Comparison of ENCODE assay signal across 8 cellular contexts in genomic region chr16:88703486-88704309, GRCh38. TPM values are rescaled to one million over a fixed set of nuclear protein-coding genes. Genes with fewer than 3 reads are reported as not detected.
DNase-seq lines count a peak whose midpoint lies in the region; ATAC-seq and TF ChIP-seq lines count a peak whose summit lies in the region.

No MANE protein-coding gene starts in this region.

- ATAC-seq in GM21737 (IDR thresholded peaks at IDR 0.05; ENCODE audit: unreplicated experiment) (no peak), HG02840 (IDR thresholded peaks at IDR 0.05; ENCODE audit: low FRiP score, unreplicated experiment) (no peak), GM19455 (IDR thresholded peaks at IDR 0.05; ENCODE audit: unreplicated experiment) (no peak)

- TF ChIP-seq CTCF in lower leg skin (IDR thresholded peaks at IDR 0.05), result no peak

- H3K27ac ChIP-seq in KOPT-K1 (ENCODE audit: low read depth, low read length, poor library complexity, severe bottlenecking), result peak overlapping the region; percentile 90

- H3K9me3 ChIP-seq in KOPT-K1 (ENCODE audit: insufficient read depth, low read length, poor library complexity, severe bottlenecking), result no peaks in the 10 kb centered on the region

- no peak for TF ChIP-seq POLR2A in lower leg skin (IDR thresholded peaks at IDR 0.05)

- WGBS in lower leg skin, 2 donors, result 48 to 61% methylated on average over 19 to 22 of the region's 26 CpGs

- peak; percentile 54 for DNase-seq in activated CD8-positive, alpha-beta memory T cell treated with anti-CD3 and anti-CD28 coated beads, Interleukin-2, amount 50 U/mL, for 24 hours (ENCODE audit: extremely low read depth)
- peak; percentile 47 for DNase-seq in germinal center (ENCODE audit: low spot score)
- peak; percentile 69 to 80 for DNase-seq in stimulated activated CD4-positive, alpha-beta T cell treated with anti-CD3 and anti-CD28 coated beads, Interleukin-2, amount 100 ng/mL, for 24 hours
- DNase-seq in lower leg skin (ENCODE audit: low spot score in 2 of 2), result no peak

- peaks cover 13% of the 10 kb centered on the region; the same call in 1 of the 2 replicates for H3K36me3 ChIP-seq in KOPT-K1 (ENCODE audit: insufficient read depth, low read length)

- intact Hi-C loops in lower leg skin (cut with DNase I; ENCODE audit: low total_unique reads), result no loop called here

- no peak overlapping the region for H3K4me3 ChIP-seq in lower leg skin (ENCODE audit: low read depth, poor library complexity, severe bottlenecking)

RNA-seq across cellular contexts. Expression of gene RNF166, which starts 2.5 kb away (rescaled TPM):
- total RNA-seq in lower leg skin, result 10 to 100 TPM; 14.7 to 21.8 (median 17.7) TPM

RNA-seq across cellular contexts. Expression of gene CTU2, which starts 2.6 kb away (rescaled TPM):
- 1 to 10 TPM; 9.4 to 9.9 (median 9.5) TPM for total RNA-seq in lower leg skin

RNA-seq across cellular contexts. Expression of gene SNAI3, which starts 17.4 kb away (rescaled TPM):
- total RNA-seq in lower leg skin, result under 1 TPM; 0.17 to 0.81 (median 0.29) TPM

RNA-seq across cellular contexts. Expression of gene MVD, which starts 40.8 kb away (rescaled TPM):
- 10 to 100 TPM; 40.2 to 93.5 (median 67.1) TPM for total RNA-seq in lower leg skin

RNA-seq across cellular contexts. Expression of gene CYBA, which starts 52.8 kb away (rescaled TPM):
- 10 to 100 TPM; 30.5 to 93.2 (median 44.7) TPM for total RNA-seq in lower leg skin

Comparison
In these comparisons a context has a peak if more than half of its experiments do, and no peak if none do; other contexts are left out.
1. DNase-seq: peak in activated CD8-positive, alpha-beta memory T cell treated with anti-CD3 and anti-CD28 coated beads, Interleukin-2, amount 50 U/mL, for 24 hours (single experiment), germinal center (single experiment) and stimulated activated CD4-positive, alpha-beta T cell treated with anti-CD3 and anti-CD28 coated beads, Interleukin-2, amount 100 ng/mL, for 24 hours (2 of 2); none in lower leg skin (0 of 2).